In genomic region chr11:47980907-47981621, GRCh38 we compare ENCODE assay signal across 8 cellular contexts. TPM values are rescaled to one million over a fixed set of nuclear protein-coding genes. Genes with fewer than 3 reads are reported as not detected.
DNase-seq lines count a peak whose midpoint lies in the region; ATAC-seq and TF ChIP-seq lines count a peak whose summit lies in the region.

No MANE protein-coding gene starts in this region.

- H3K36me3 ChIP-seq in neuron (ENCODE audit: insufficient read depth, low read length), result no peaks in the 10 kb centered on the region

- no peaks in the 10 kb centered on the region for H3K27me3 ChIP-seq in neuron (ENCODE audit: insufficient read depth, low read length)

- DNase-seq in GM12864 (ENCODE audit: low read depth), result no peak
- peak; percentile 46 for DNase-seq in HuH-7.5 (ENCODE audit: low spot score)
- DNase-seq in activated CD8-positive, alpha-beta memory T cell treated with anti-CD3 and anti-CD28 coated beads for 24 hours, result peak; percentile 76
- peak; percentile 61 for DNase-seq in fibroblast of villous mesenchyme (ENCODE audit: low read depth)
- DNase-seq in germinal center (ENCODE audit: low spot score), result no peak

- TF ChIP-seq CTCF in GM12864 (IDR thresholded peaks at IDR 0.05; ENCODE audit: low read depth, low read length, missing control alignments) (no peak), fibroblast of villous mesenchyme (IDR thresholded peaks at IDR 0.05; ENCODE audit: insufficient read depth, low read depth, low read length) (peak; percentile 17)

- no peaks in the 10 kb centered on the region for H3K9me3 ChIP-seq in neuron (ENCODE audit: low read length)

- peak overlapping the region; percentile 64 for H3K4me3 ChIP-seq in GM12864 (ENCODE audit: low read depth, low read length)
- H3K4me3 ChIP-seq in fibroblast of villous mesenchyme (ENCODE audit: low read depth, low read length), result peak overlapping the region; percentile 74
- H3K4me3 ChIP-seq in neuron (ENCODE audit: low read length), result peak overlapping the region; percentile 60

- H2AFZ ChIP-seq in neuron (ENCODE audit: low read depth, low read length), result peak overlapping the region; percentile 44

- H3K4me1 ChIP-seq in neuron (ENCODE audit: insufficient read depth, low read length), result peaks cover 9% of the 10 kb centered on the region

- ATAC-seq in GM21528 (IDR thresholded peaks at IDR 0.05; ENCODE audit: low FRiP score, unreplicated experiment) (peak; percentile 53), GM21367 (IDR thresholded peaks at IDR 0.05; ENCODE audit: unreplicated experiment) (no peak)

RNA-seq across cellular contexts. Expression of gene PTPRJ, which starts 0.7 kb away (rescaled TPM):
- total RNA-seq in fibroblast of villous mesenchyme, result 18.7 and 29.8 TPM in 2 replicates

Comparison
In these comparisons a context has a peak if more than half of its experiments do, and no peak if none do; other contexts are left out.
1. DNase-seq: peak in HuH-7.5 (single experiment), activated CD8-positive, alpha-beta memory T cell treated with anti-CD3 and anti-CD28 coated beads for 24 hours (single experiment) and fibroblast of villous mesenchyme (single experiment); none in GM12864 (single experiment) and germinal center (single experiment).
2. Peak in every context shown above with its lines, with median percentiles within 50 percentile points of each other: H3K4me3 ChIP-seq.